ENCODE assay signal across 18 cellular contexts in genomic region chr3:111867889-111868426, GRCh38. TPM values are rescaled to one million over a fixed set of nuclear protein-coding genes. Genes with fewer than 3 reads are reported as not detected.
A peak's percentile ranks its signal among the peaks of the same experiment; 100 is the strongest.
DNase-seq lines count a peak whose midpoint lies in the region; ATAC-seq and TF ChIP-seq lines count a peak whose summit lies in the region.
"Had no signal": no experiment of that assay in that cellular context is flagged by ENCODE, and none has a peak within 500 bp of the region (broad histone marks: within the 10 kb centered on the region; RNA-seq: fewer than 3 reads in every experiment).

No MANE protein-coding gene starts in this region.

- TF ChIP-seq CTCF in HEK293 (tag by site-specific recombination; IDR thresholded peaks at IDR 0.05) (no peak), OCI-LY3 (IDR thresholded peaks at IDR 0.05; ENCODE audit: low read depth, low read length) (no peak), esophagus muscularis mucosa (IDR thresholded peaks at IDR 0.05) (no peak), sigmoid colon (IDR thresholded peaks at IDR 0.05) (no peak)
- TF ChIP-seq CTCF in activated CD8-positive, alpha-beta T cell treated with anti-CD3 and anti-CD28 coated beads for 36 hours (IDR thresholded peaks at IDR 0.05), result no peak

- H2AFZ ChIP-seq in OCI-LY3 (ENCODE audit: low read depth, low read length), result no peak overlapping the region
- H2AFZ ChIP-seq: PC-9 had no signal

- H3K4me2 ChIP-seq in OCI-LY3 (ENCODE audit: low read length), result peak overlapping the region; percentile 46
- H3K4me2 ChIP-seq: PC-9 had no signal

- CTCF ChIA-PET in HEK293 (lab: Yijun Ruan, JAX), result interaction anchor here (0.5 to 4.2 kb wide), 4 partner anchors 14 to 317 kb away, joined by 3 to 32 read pairs (median 3); no protein-coding TSS in a partner anchor
- CTCF ChIA-PET in activated CD8-positive, alpha-beta T cell treated with anti-CD3 and anti-CD28 coated beads for 36 hours (lab: Charles Lee), result interaction anchor here (3.3 kb wide), 1 partner anchor 145 kb away, joined by 12 read pairs; no protein-coding TSS in a partner anchor

- TF ChIP-seq EP300 in esophagus muscularis mucosa (IDR thresholded peaks at IDR 0.05), result no peak
- no peak for TF ChIP-seq EP300 in sigmoid colon (IDR thresholded peaks at IDR 0.05)

- H3K4me1 ChIP-seq in HEK293 (ENCODE audit: control insufficient read depth, insufficient read depth, low read length) (peaks cover 19% of the 10 kb centered on the region), OCI-LY3 (ENCODE audit: low read length) (peaks cover 19% of the 10 kb centered on the region), esophagus muscularis mucosa (peaks cover 78 to 97% (median 92%) of the 10 kb centered on the region in 4 donors), sigmoid colon (peaks cover 0 to 99% (median 94%) of the 10 kb centered on the region in 4 donors)

- intact Hi-C loops in esophagus muscularis mucosa (cut with DNase I) (no loop called here), sigmoid colon (cut with DNase I) (loop anchor here (5.0 kb wide), 2 partner anchors 39 to 54 kb away; no protein-coding TSS in a partner anchor)
- intact Hi-C loops in activated CD8-positive, alpha-beta T cell treated with anti-CD3 and anti-CD28 coated beads for 36 hours (cut with micrococcal nuclease), result loop anchor here (10.0 kb wide), 1 partner anchor 153 kb away; no protein-coding TSS in a partner anchor

- no peak for TF ChIP-seq POLR2A in esophagus muscularis mucosa (IDR thresholded peaks at IDR 0.05; ENCODE audit: low read depth)
- no peak for TF ChIP-seq POLR2A in sigmoid colon (IDR thresholded peaks at IDR 0.05)

- POLR2A ChIA-PET in HEK293 (lab: Yijun Ruan, JAX), result no interaction called here
- POLR2A ChIA-PET in activated CD8-positive, alpha-beta T cell treated with anti-CD3 and anti-CD28 coated beads for 36 hours (lab: Charles Lee), result interaction anchor here (0.6 kb wide), 1 partner anchor 23 kb away, joined by 3 read pairs; no protein-coding TSS in a partner anchor

- no peaks in the 10 kb centered on the region for H4K20me1 ChIP-seq in OCI-LY3 (ENCODE audit: insufficient read depth, low read length)

- no peaks in the 10 kb centered on the region for H3K27me3 Mint-ChIP-seq in activated CD8-positive, alpha-beta T cell treated with anti-CD3 and anti-CD28 coated beads for 36 hours
- H3K27me3 Mint-ChIP-seq: B cell had no signal

- 0 out of 2 replicates have a peak, but pooled peaks cover 8% of the 10 kb centered on the region for H3K27me3 ChIP-seq in OCI-LY3 (ENCODE audit: low read depth, low read length)
- H3K27me3 ChIP-seq in esophagus muscularis mucosa, result no peaks in the 10 kb centered on the region
- no peaks in the 10 kb centered on the region for H3K27me3 ChIP-seq in sigmoid colon

- no peaks in the 10 kb centered on the region for H3K9me3 ChIP-seq in HEK293 (ENCODE audit: control insufficient read depth, insufficient read depth, low read depth, low read length)
- no peaks in the 10 kb centered on the region for H3K9me3 ChIP-seq in OCI-LY3 (ENCODE audit: insufficient read depth, low read length)
- H3K9me3 ChIP-seq in esophagus muscularis mucosa, result no peaks in the 10 kb centered on the region
- H3K9me3 ChIP-seq in sigmoid colon, result no peaks in the 10 kb centered on the region

- DNase-seq in esophagus muscularis mucosa (ENCODE audit: extremely low spot score), result no peak
- no peak for DNase-seq in sigmoid colon
- DNase-seq in activated CD8-positive, alpha-beta memory T cell treated with anti-CD3 and anti-CD28 coated beads, Interleukin-2, amount 50 U/mL, for 48 hours, result no peak
- no peak for DNase-seq in ecto neural progenitor cell (ENCODE audit: low spot score)
- DNase-seq in activated CD8-positive, alpha-beta T cell treated with anti-CD3 and anti-CD28 coated beads for 36 hours, result no peak
- DNase-seq: CD4-positive, CD25-positive, alpha-beta regulatory T cell; EL; KG1; NCI-H1417 treated with DMSO at 0.1 percent for 48 hours; NCI-H2029 treated with DMSO at 0.1 percent for 48 hours; NCI-H2171 treated with DMSO at 0.1 percent for 48 hours; NCI-H446 treated with DMSO at 0.1 percent for 48 hours; PC-9 had no signal

- H3K27ac Mint-ChIP-seq in activated CD8-positive, alpha-beta T cell treated with anti-CD3 and anti-CD28 coated beads for 36 hours, result no peak overlapping the region
- H3K27ac Mint-ChIP-seq: B cell; CD4-positive, CD25-positive, alpha-beta regulatory T cell had no signal

- H3K4me3 ChIP-seq in HEK293 (ENCODE audit: low read depth, low read length) (no peak overlapping the region), OCI-LY3 (ENCODE audit: low read length) (no peak overlapping the region), esophagus muscularis mucosa (no peak overlapping the region), sigmoid colon (no peak overlapping the region)
- H3K4me3 ChIP-seq: PC-9 had no signal

- H3K27ac ChIP-seq in HEK293 (ENCODE audit: extremely low read depth, low read depth, low read length) (no peak overlapping the region), OCI-LY3 (ENCODE audit: low read length) (0 out of 2 replicates have a peak overlapping the region, but pooled peaks have one; percentile 19), esophagus muscularis mucosa (replicated peaks in 1 of 4) (peak overlapping the region in 3 of 4 donors; percentile 26 to 30 (median 30)), sigmoid colon (peak overlapping the region in 3 of 4 donors; percentile 43 to 99 (median 95))
- H3K27ac ChIP-seq: PC-9 had no signal

- H3K4me3 Mint-ChIP-seq in activated CD8-positive, alpha-beta T cell treated with anti-CD3 and anti-CD28 coated beads for 36 hours, result no peak overlapping the region
- H3K4me3 Mint-ChIP-seq: B cell; CD4-positive, CD25-positive, alpha-beta regulatory T cell had no signal

- no peaks in the 10 kb centered on the region for H3K36me3 ChIP-seq in HEK293 (ENCODE audit: control insufficient read depth in 2 of 2, insufficient read depth in 1 of 2, low read length in 2 of 2)
- no peaks in the 10 kb centered on the region for H3K36me3 ChIP-seq in OCI-LY3 (replicated peaks; ENCODE audit: low read depth, low read length)
- H3K36me3 ChIP-seq in esophagus muscularis mucosa, result no peaks in the 10 kb centered on the region
- H3K36me3 ChIP-seq in sigmoid colon, result no peaks in the 10 kb centered on the region

- no peaks in the 10 kb centered on the region for H3K79me2 ChIP-seq in OCI-LY3 (ENCODE audit: low read length)

- no peaks in the 10 kb centered on the region for H3K36me3 Mint-ChIP-seq in activated CD8-positive, alpha-beta T cell treated with anti-CD3 and anti-CD28 coated beads for 36 hours (ENCODE audit: low read depth)

- no peak overlapping the region for H3K9ac ChIP-seq in OCI-LY3 (ENCODE audit: low read length)

- ATAC-seq in activated CD8-positive, alpha-beta T cell treated with anti-CD3 and anti-CD28 coated beads for 36 hours, result no peak
- ATAC-seq in GM21423 (IDR thresholded peaks at IDR 0.05; ENCODE audit: unreplicated experiment), result no peak
- ATAC-seq: HepG2 had no signal

- WGBS in esophagus muscularis mucosa, result 85% methylated on average over 6 of the region's 7 CpGs
- WGBS in sigmoid colon, 2 donors, result 87 to 94% methylated on average over 7 of the region's 7 CpGs

- H3K9me3 Mint-ChIP-seq in activated CD8-positive, alpha-beta T cell treated with anti-CD3 and anti-CD28 coated beads for 36 hours, result no peaks in the 10 kb centered on the region
- H3K9me3 Mint-ChIP-seq: CD4-positive, CD25-positive, alpha-beta regulatory T cell had no signal

- H3K4me1 Mint-ChIP-seq in activated CD8-positive, alpha-beta T cell treated with anti-CD3 and anti-CD28 coated beads for 36 hours (ENCODE audit: low read depth), result no peaks in the 10 kb centered on the region
- H3K4me1 Mint-ChIP-seq: B cell had no signal

TF ChIP-seq in HEK293, 187 proteins besides CTCF, POLR2A, EP300 and RAD21:
- no peak for TF ChIP-seq ZNF707 (tag by site-specific recombination; IDR thresholded peaks at IDR 0.05)
- peak; percentile 41; the same call in 1 of the 2 replicates for TF ChIP-seq ZNF121 (tag by site-specific recombination; IDR thresholded peaks at IDR 0.05)
- no peak for TF ChIP-seq ZNF704 (tag by site-specific recombination; IDR thresholded peaks at IDR 0.05)
- no peak for TF ChIP-seq ZBTB44 (tag by site-specific recombination; IDR thresholded peaks at IDR 0.05)
- no peak for TF ChIP-seq ZNF138 (tag by site-specific recombination; IDR thresholded peaks at IDR 0.05; ENCODE audit: borderline replicate concordance)

RNA-seq across cellular contexts. Expression of gene PHLDB2, which starts 8.9 kb away (rescaled TPM):
- 100 to 1,000 TPM in 2 of 4 donors, 10 to 100 TPM in 2; 63.6 to 154 (median 107) TPM for total RNA-seq in esophagus muscularis mucosa
- total RNA-seq in sigmoid colon, result 100 to 1,000 TPM; 120 to 471 (median 132) TPM
- 10 to 100 TPM in 1 of 3 donors, 1 to 10 TPM in 2; 4.4 to 14.4 (median 7.2) TPM for polyA plus RNA-seq in sigmoid colon
- total RNA-seq in activated CD8-positive, alpha-beta T cell treated with anti-CD3 and anti-CD28 coated beads for 36 hours, result 1 to 10 TPM; 1.2 to 2.4 TPM

Comparison
In these comparisons a context has a peak if more than half of its experiments do, and no peak if none do; other contexts are left out.
1. RNA of gene PHLDB2, which starts 8.9 kb away (total RNA-seq): 120 to 471 TPM in sigmoid colon and 63.6 to 154 TPM in esophagus muscularis mucosa; 1.2 to 2.4 TPM in activated CD8-positive, alpha-beta T cell treated with anti-CD3 and anti-CD28 coated beads for 36 hours; every median in the first group is over 10 times any median in the second.